20 cellular contexts compared by ENCODE assay signal in genomic region chr3:83248454-83248853, GRCh38.
DNase-seq lines count a peak whose midpoint lies in the region; ATAC-seq and TF ChIP-seq lines count a peak whose summit lies in the region.
"Had no signal": no experiment of that assay in that cellular context is flagged by ENCODE, and none has a peak within 500 bp of the region (broad histone marks: within the 10 kb centered on the region; RNA-seq: fewer than 3 reads in every experiment).

No MANE protein-coding gene starts in this region.

- POLR2A ChIA-PET in OCI-LY7 (lab: Charles Lee): no interaction called here

- peaks cover 4% of the 10 kb centered on the region for H3K4me1 ChIP-seq in OCI-LY7 (ENCODE audit: insufficient read depth, low read length, poor library complexity, severe bottlenecking)

- DNase-seq in MV-4-11 (lab: John Stamatoyannopoulos, UW) (peak; percentile 81), OCI-LY7 (ENCODE audit: low spot score) (peak; percentile 14), epithelial cell of esophagus (ENCODE audit: low read depth) (peak; percentile 42), ACHN (no peak), head of caudate nucleus (no peak), HK-2 (ENCODE audit: unreplicated experiment) (no peak)
- DNase-seq: DMS153, EL, H9, NCI-H1092 treated with DMSO at 0.1 percent for 48 hours, NCI-H1694, NCI-H2107, NCI-H2227 treated with DMSO at 0.1 percent for 48 hours, NCI-H524, SHP77 treated with DMSO at 0.1 percent for 48 hours had no signal

- no peak overlapping the region for H3K4me2 ChIP-seq in OCI-LY7 (ENCODE audit: low read length)

- no peaks in the 10 kb centered on the region for H3K79me2 ChIP-seq in OCI-LY7 (ENCODE audit: insufficient read depth, low read depth, low read length)

- TF ChIP-seq CTCF in OCI-LY7 (conservative IDR thresholded peaks at IDR 0.05; ENCODE audit: low read length): no peak
- TF ChIP-seq CTCF in epithelial cell of esophagus (IDR thresholded peaks at IDR 0.05; ENCODE audit: insufficient read depth, low read depth, low read length, missing control alignments): no peak

- ATAC-seq in GM18858 (IDR thresholded peaks at IDR 0.05; ENCODE audit: unreplicated experiment) (peak; percentile 46), HG03108 (IDR thresholded peaks at IDR 0.05; ENCODE audit: unreplicated experiment) (no peak)
- ATAC-seq: Panc1, SK-N-SH treated with all-trans-retinoic acid at 6 μM for 48 hours had no signal

- no peaks in the 10 kb centered on the region for H3K9me3 ChIP-seq in OCI-LY7 (ENCODE audit: low read length)

- 0 out of 2 replicates have a peak overlapping the region, but pooled peaks have one; percentile 31 for H2AFZ ChIP-seq in OCI-LY7 (ENCODE audit: low read length)

- CTCF ChIA-PET in OCI-LY7 (lab: Charles Lee; ENCODE audit: unreplicated experiment): no interaction called here

- intact Hi-C loops in OCI-LY7 (cut with micrococcal nuclease; ENCODE audit: unreplicated experiment): no loop called here
- intact Hi-C loops in head of caudate nucleus (cut with DNase I): no loop called here

- in situ Hi-C loops in ACHN (cut with HindIII; ENCODE audit: low pct_ligation_motif_present, low pct_unique_long_range_greater_than_20kb, low sequenced_read_pairs): no loop called here

- H4K20me1 ChIP-seq in OCI-LY7 (ENCODE audit: insufficient read depth, low read length): no peaks in the 10 kb centered on the region

- no peaks in the 10 kb centered on the region for H3K36me3 ChIP-seq in OCI-LY7 (ENCODE audit: insufficient read depth, low read length)

- H3K9me2 ChIP-seq in OCI-LY7 (ENCODE audit: insufficient read depth, low read length): 0 out of 2 replicates have a peak, but pooled peaks cover 4% of the 10 kb centered on the region

- no peak overlapping the region for H3K27ac ChIP-seq in OCI-LY7 (ENCODE audit: low read depth, low read length, poor library complexity, severe bottlenecking)
- H3K27ac ChIP-seq: C4-2B had no signal

- no TSS peak for BruUV-seq in OCI-LY7 (replicated peaks; lab: Mats Ljungman, UMichigan)

- H3K4me3 ChIP-seq in OCI-LY7 (ENCODE audit: low read depth, low read length, poor library complexity, severe bottlenecking): no peak overlapping the region
- no peak overlapping the region for H3K4me3 ChIP-seq in epithelial cell of esophagus (ENCODE audit: low read length)

Comparison
In these comparisons a context has a peak if more than half of its experiments do, and no peak if none do; other contexts are left out.
1. DNase-seq: peak in MV-4-11 (single experiment), OCI-LY7 (single experiment) and epithelial cell of esophagus (single experiment); none in ACHN (single experiment), head of caudate nucleus (0 of 42) and HK-2 (single experiment).